Comparison of ENCODE assay signal across 1 cellular context in the genomic region with DNA sequence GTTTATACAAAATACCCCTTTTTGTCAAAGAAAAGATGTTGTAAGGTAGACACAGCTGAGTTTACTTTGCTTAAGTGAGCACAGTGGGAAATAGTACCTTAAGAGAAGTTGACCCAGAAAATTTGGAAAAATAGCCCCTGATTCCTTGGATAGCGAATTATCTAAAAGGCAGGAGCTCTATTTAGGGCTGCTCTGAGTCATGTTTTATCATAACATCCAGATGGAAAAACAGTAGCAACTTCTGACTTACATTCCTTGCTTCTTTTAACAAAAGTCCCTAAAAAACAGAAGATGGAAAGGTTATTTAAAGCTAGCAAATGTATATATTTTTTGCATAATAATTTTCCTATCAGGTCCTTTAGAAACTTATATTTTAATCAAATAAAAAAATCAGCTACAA.
TF ChIP-seq lines count a peak whose summit lies in the region.

No MANE protein-coding gene starts in this region.

TF ChIP-seq in SK-N-SH treated with all-trans-retinoic acid at 6 μM for 48 hours, 23 proteins besides CTCF, POLR2A, EP300 and RAD21 (continued from another document):
- TF ChIP-seq, protein P1, sequence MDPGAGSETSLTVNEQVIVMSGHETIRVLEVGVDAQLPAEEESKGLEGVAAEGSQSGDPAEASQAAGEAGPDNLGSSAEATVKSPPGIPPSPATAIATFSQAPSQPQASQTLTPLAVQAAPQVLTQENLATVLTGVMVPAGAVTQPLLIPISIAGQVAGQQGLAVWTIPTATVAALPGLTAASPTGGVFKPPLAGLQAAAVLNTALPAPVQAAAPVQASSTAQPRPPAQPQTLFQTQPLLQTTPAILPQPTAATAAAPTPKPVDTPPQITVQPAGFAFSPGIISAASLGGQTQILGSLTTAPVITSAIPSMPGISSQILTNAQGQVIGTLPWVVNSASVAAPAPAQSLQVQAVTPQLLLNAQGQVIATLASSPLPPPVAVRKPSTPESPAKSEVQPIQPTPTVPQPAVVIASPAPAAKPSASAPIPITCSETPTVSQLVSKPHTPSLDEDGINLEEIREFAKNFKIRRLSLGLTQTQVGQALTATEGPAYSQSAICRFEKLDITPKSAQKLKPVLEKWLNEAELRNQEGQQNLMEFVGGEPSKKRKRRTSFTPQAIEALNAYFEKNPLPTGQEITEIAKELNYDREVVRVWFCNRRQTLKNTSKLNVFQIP (CRISPR knock-in tag; IDR thresholded peaks at IDR 0.05; ENCODE audit: borderline replicate concordance, low read depth): no peak
- TF ChIP-seq, protein P2, sequence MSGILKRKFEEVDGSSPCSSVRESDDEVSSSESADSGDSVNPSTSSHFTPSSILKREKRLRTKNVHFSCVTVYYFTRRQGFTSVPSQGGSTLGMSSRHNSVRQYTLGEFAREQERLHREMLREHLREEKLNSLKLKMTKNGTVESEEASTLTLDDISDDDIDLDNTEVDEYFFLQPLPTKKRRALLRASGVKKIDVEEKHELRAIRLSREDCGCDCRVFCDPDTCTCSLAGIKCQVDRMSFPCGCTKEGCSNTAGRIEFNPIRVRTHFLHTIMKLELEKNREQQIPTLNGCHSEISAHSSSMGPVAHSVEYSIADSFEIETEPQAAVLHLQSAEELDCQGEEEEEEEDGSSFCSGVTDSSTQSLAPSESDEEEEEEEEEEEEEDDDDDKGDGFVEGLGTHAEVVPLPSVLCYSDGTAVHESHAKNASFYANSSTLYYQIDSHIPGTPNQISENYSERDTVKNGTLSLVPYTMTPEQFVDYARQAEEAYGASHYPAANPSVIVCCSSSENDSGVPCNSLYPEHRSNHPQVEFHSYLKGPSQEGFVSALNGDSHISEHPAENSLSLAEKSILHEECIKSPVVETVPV (CRISPR knock-in tag; IDR thresholded peaks at IDR 0.05): no peak
- no peak for TF ChIP-seq ZNF565 (CRISPR knock-in tag; conservative IDR thresholded peaks at IDR 0.05; ENCODE audit: low read depth)
- no peak for TF ChIP-seq ZFP30 (CRISPR knock-in tag; IDR thresholded peaks at IDR 0.05)
- TF ChIP-seq BACH2 (CRISPR knock-in tag; IDR thresholded peaks at IDR 0.05; ENCODE audit: borderline replicate concordance): no peak
- no peak for TF ChIP-seq ZC3H10 (CRISPR knock-in tag; IDR thresholded peaks at IDR 0.05)
- TF ChIP-seq TOX (CRISPR knock-in tag; IDR thresholded peaks at IDR 0.05; ENCODE audit: borderline replicate concordance): no peak
- no peak for TF ChIP-seq ESRRG (CRISPR knock-in tag; IDR thresholded peaks at IDR 0.05)
